Comparison of ENCODE assay signal across 21 cellular contexts in genomic region chr21:28615276-28615675, GRCh38.
DNase-seq lines count a peak whose midpoint lies in the region; TF ChIP-seq lines count a peak whose summit lies in the region.
"Had no signal": no experiment of that assay in that cellular context is flagged by ENCODE, and none has a peak within 500 bp of the region (broad histone marks: within the 10 kb centered on the region; RNA-seq: fewer than 3 reads in every experiment).

No MANE protein-coding gene starts in this region.

- H3K4me1 Mint-ChIP-seq in activated T-helper 1 cell treated with anti-CD3 and anti-CD28 coated beads, Interleukin-12 subunit alpha, Interleukin-12 subunit beta, Interleukin-2, Interleukin-4 antibody, amounts not matched to agents 30 ng/mL and 10 ng/mL and 1 ng/mL, durations not matched to agents 14 hours and 24 hours and 36 hours (ENCODE audit: low read depth) = no peaks in the 10 kb centered on the region

- no peak overlapping the region for H3K27ac Mint-ChIP-seq in activated T-helper 1 cell treated with anti-CD3 and anti-CD28 coated beads, Interleukin-12 subunit alpha, Interleukin-12 subunit beta, Interleukin-2, Interleukin-4 antibody, amounts not matched to agents 30 ng/mL and 10 ng/mL and 1 ng/mL, durations not matched to agents 14 hours and 24 hours and 36 hours
- H3K27ac Mint-ChIP-seq: naive thymus-derived CD4-positive, alpha-beta T cell had no signal

- peaks cover 18% of the 10 kb centered on the region for H3K4me1 ChIP-seq in SJSA1 (replicated peaks)
- no peaks in the 10 kb centered on the region for H3K4me1 ChIP-seq in effector memory CD4-positive, alpha-beta T cell (ENCODE audit: control insufficient read depth, insufficient read depth, low read length, poor library complexity, severe bottlenecking)

- H3K4me3 Mint-ChIP-seq in activated T-helper 1 cell treated with anti-CD3 and anti-CD28 coated beads, Interleukin-12 subunit alpha, Interleukin-12 subunit beta, Interleukin-2, Interleukin-4 antibody, amounts not matched to agents 30 ng/mL and 10 ng/mL and 1 ng/mL, durations not matched to agents 14 hours and 24 hours and 36 hours = no peak overlapping the region
- H3K4me3 Mint-ChIP-seq: naive thymus-derived CD4-positive, alpha-beta T cell had no signal

- intact Hi-C loops in activated T-helper 1 cell treated with anti-CD3 and anti-CD28 coated beads, Interleukin-12 subunit alpha, Interleukin-12 subunit beta, Interleukin-2, Interleukin-4 antibody, amounts not matched to agents 30 ng/mL and 10 ng/mL and 1 ng/mL, durations not matched to agents 14 hours and 24 hours and 36 hours (cut with micrococcal nuclease) = no loop called here

- H3K9me3 Mint-ChIP-seq in activated T-helper 1 cell treated with anti-CD3 and anti-CD28 coated beads, Interleukin-12 subunit alpha, Interleukin-12 subunit beta, Interleukin-2, Interleukin-4 antibody, amounts not matched to agents 30 ng/mL and 10 ng/mL and 1 ng/mL, durations not matched to agents 14 hours and 24 hours and 36 hours = peaks cover 9% of the 10 kb centered on the region

- DNase-seq in ELR (ENCODE audit: low read depth) (peak; percentile 83), SJSA1 (ENCODE audit: low read depth in 1 of 2, low spot score in 2 of 2) (peak; percentile 48 to 60), fibroblast of pulmonary artery (ENCODE audit: low read depth) (peak; percentile 43), retinal pigment epithelial cell (ENCODE audit: low read depth) (peak; percentile 69)
- DNase-seq in effector memory CD4-positive, alpha-beta T cell = no peak
- no peak for DNase-seq in activated CD4-positive, alpha-beta T cell treated with anti-CD3 and anti-CD28 coated beads for 1 hour
- DNase-seq in activated T-helper 1 cell treated with anti-CD3 and anti-CD28 coated beads, Interleukin-12 subunit alpha, Interleukin-12 subunit beta, Interleukin-2, Interleukin-4 antibody, amounts not matched to agents 30 ng/mL and 10 ng/mL and 1 ng/mL, durations not matched to agents 14 hours and 24 hours and 36 hours (ENCODE audit: low spot score) = no peak
- DNase-seq in stimulated activated naive CD4-positive, alpha-beta T cell (lab: John Stamatoyannopoulos, UW) = no peak
- DNase-seq: activated CD4-positive, alpha-beta T cell treated with anti-CD3 and anti-CD28 coated beads for 4 hours; activated T-cell treated with anti-CD3 and anti-CD28 coated beads, Interleukin-2, amount 50 U/mL, for 1 hour; GOT3; hypothalamus; naive thymus-derived CD4-positive, alpha-beta T cell; NCI-H1092 treated with DMSO at 0.1 percent for 48 hours; NCI-H2171 treated with DMSO at 0.1 percent for 48 hours; SHP77; stimulated activated CD4-positive, alpha-beta T cell treated with anti-CD3 and anti-CD28 coated beads, Interleukin-2, amount 100 ng/mL, for 48 hours; tibial artery had no signal

- H3K4me3 ChIP-seq in SJSA1 = no peak overlapping the region
- no peak overlapping the region for H3K4me3 ChIP-seq in fibroblast of pulmonary artery (replicated peaks; ENCODE audit: low read depth, low read length)
- no peak overlapping the region for H3K4me3 ChIP-seq in retinal pigment epithelial cell (ENCODE audit: low read length)
- no peak overlapping the region for H3K4me3 ChIP-seq in effector memory CD4-positive, alpha-beta T cell (ENCODE audit: insufficient read depth, low read depth, low read length, poor library complexity, severe bottlenecking)
- H3K4me3 ChIP-seq: BLaER1 treated with 17β-estradiol and CSF1 and Interleukin-3, amounts not matched to agents 10 nM and 100 nM; right atrium auricular region; tibial artery had no signal

- TF ChIP-seq CTCF in fibroblast of pulmonary artery (IDR thresholded peaks at IDR 0.05; ENCODE audit: low read length, missing control alignments) (no peak), retinal pigment epithelial cell (conservative IDR thresholded peaks at IDR 0.05; ENCODE audit: low read depth, low read length) (no peak)

- H3K27ac ChIP-seq in SJSA1 = peak overlapping the region; percentile 17
- no peak overlapping the region for H3K27ac ChIP-seq in effector memory CD4-positive, alpha-beta T cell (ENCODE audit: insufficient read depth, low read length, poor library complexity, severe bottlenecking)
- H3K27ac ChIP-seq: BLaER1 treated with 17β-estradiol and CSF1 and Interleukin-3, amounts not matched to agents 10 nM and 100 nM; epithelial cell of prostate; right atrium auricular region; tibial artery had no signal

- no peaks in the 10 kb centered on the region for H3K9me3 ChIP-seq in SJSA1 (replicated peaks)
- H3K9me3 ChIP-seq in effector memory CD4-positive, alpha-beta T cell (ENCODE audit: control insufficient read depth, low read length) = no peaks in the 10 kb centered on the region
- H3K9me3 ChIP-seq: right atrium auricular region, tibial artery had no signal

- H3K27me3 Mint-ChIP-seq in activated T-helper 1 cell treated with anti-CD3 and anti-CD28 coated beads, Interleukin-12 subunit alpha, Interleukin-12 subunit beta, Interleukin-2, Interleukin-4 antibody, amounts not matched to agents 30 ng/mL and 10 ng/mL and 1 ng/mL, durations not matched to agents 14 hours and 24 hours and 36 hours (ENCODE audit: insufficient read depth) = no peaks in the 10 kb centered on the region
- H3K27me3 Mint-ChIP-seq: naive thymus-derived CD4-positive, alpha-beta T cell had no signal

- H3K36me3 Mint-ChIP-seq in activated T-helper 1 cell treated with anti-CD3 and anti-CD28 coated beads, Interleukin-12 subunit alpha, Interleukin-12 subunit beta, Interleukin-2, Interleukin-4 antibody, amounts not matched to agents 30 ng/mL and 10 ng/mL and 1 ng/mL, durations not matched to agents 14 hours and 24 hours and 36 hours (ENCODE audit: low read depth) = no peaks in the 10 kb centered on the region

- H3K27me3 ChIP-seq in SJSA1 (replicated peaks) = no peaks in the 10 kb centered on the region
- H3K27me3 ChIP-seq in effector memory CD4-positive, alpha-beta T cell (replicated peaks; ENCODE audit: control insufficient read depth, insufficient read depth, low read length, poor library complexity, severe bottlenecking) = no peaks in the 10 kb centered on the region
- H3K27me3 ChIP-seq: BLaER1 treated with 17β-estradiol and CSF1 and Interleukin-3, amounts not matched to agents 10 nM and 100 nM; right atrium auricular region; tibial artery had no signal

- no peaks in the 10 kb centered on the region for H3K36me3 ChIP-seq in SJSA1
- no peaks in the 10 kb centered on the region for H3K36me3 ChIP-seq in effector memory CD4-positive, alpha-beta T cell (ENCODE audit: control insufficient read depth, insufficient read depth, low read length)
- H3K36me3 ChIP-seq: BLaER1 treated with 17β-estradiol and CSF1 and Interleukin-3, amounts not matched to agents 10 nM and 100 nM; right atrium auricular region; tibial artery had no signal

Comparison
In these comparisons a context has a peak if more than half of its experiments do, and no peak if none do; other contexts are left out.
1. DNase-seq: peak in ELR (single experiment), SJSA1 (2 of 2), fibroblast of pulmonary artery (single experiment) and retinal pigment epithelial cell (single experiment); none in effector memory CD4-positive, alpha-beta T cell (0 of 3), activated CD4-positive, alpha-beta T cell treated with anti-CD3 and anti-CD28 coated beads for 1 hour (single experiment), activated T-helper 1 cell treated with anti-CD3 and anti-CD28 coated beads, Interleukin-12 subunit alpha, Interleukin-12 subunit beta, Interleukin-2, Interleukin-4 antibody, amounts not matched to agents 30 ng/mL and 10 ng/mL and 1 ng/mL, durations not matched to agents 14 hours and 24 hours and 36 hours (single experiment) and stimulated activated naive CD4-positive, alpha-beta T cell (0 of 6).